7 cellular contexts compared by ENCODE assay signal in genomic region chr17:50094243-50094752, GRCh38. TPM values are rescaled to one million over a fixed set of nuclear protein-coding genes. Genes with fewer than 3 reads are reported as not detected.
DNase-seq lines count a peak whose midpoint lies in the region; ATAC-seq and TF ChIP-seq lines count a peak whose summit lies in the region.

No MANE protein-coding gene starts in this region.

- H4K20me1 ChIP-seq in KMS-11 (ENCODE audit: insufficient read depth) (no peaks in the 10 kb centered on the region), PC-9 (ENCODE audit: insufficient read depth) (peaks cover 21% of the 10 kb centered on the region), fibroblast of lung (ENCODE audit: control insufficient read depth, extremely low read depth, insufficient read depth, low read length) (no peaks in the 10 kb centered on the region)

- H3K27ac ChIP-seq in KMS-11 (no peak overlapping the region), PC-9 (peak overlapping the region; percentile 12; the same call in 1 of the 2 replicates), fibroblast of lung (ENCODE audit: insufficient read depth, low read length) (no peak overlapping the region)

- H2AFZ ChIP-seq in KMS-11 (ENCODE audit: low read depth) = peak overlapping the region; percentile 92
- peak overlapping the region; percentile 64 for H2AFZ ChIP-seq in PC-9
- H2AFZ ChIP-seq in fibroblast of lung (ENCODE audit: low read length) = peak overlapping the region; percentile 80

- TF ChIP-seq CTCF in KMS-11 (conservative IDR thresholded peaks at IDR 0.05; ENCODE audit: low read depth, low read length) = peak; percentile 97
- TF ChIP-seq CTCF in PC-9 (conservative IDR thresholded peaks at IDR 0.05) = peak; percentile 95
- peak; percentile 67 to 73 for TF ChIP-seq CTCF in fibroblast of lung (conservative IDR thresholded peaks at IDR 0.05 in 1 of 2, IDR thresholded peaks at IDR 0.05 in 1 of 2; ENCODE audit: low read depth in 1 of 2, low read length in 2 of 2)

- H3K27ac Mint-ChIP-seq in naive B cell = peak overlapping the region in 5 of 6 donors; percentile 77 to 98 (median 86)

- H3K9me2 ChIP-seq in PC-9 (ENCODE audit: insufficient read depth) = no peaks in the 10 kb centered on the region

- H3K4me1 ChIP-seq in KMS-11 (ENCODE audit: low read depth, poor library complexity, severe bottlenecking) (peaks cover 16% of the 10 kb centered on the region), PC-9 (replicated peaks; ENCODE audit: insufficient read depth) (peaks cover 14% of the 10 kb centered on the region), fibroblast of lung (ENCODE audit: control insufficient read depth, extremely low read depth, insufficient read depth, low read length) (peaks cover 14% of the 10 kb centered on the region)

- H3K4me2 ChIP-seq in KMS-11 = peak overlapping the region; percentile 83
- peak overlapping the region; percentile 94 for H3K4me2 ChIP-seq in PC-9
- peak overlapping the region; percentile 94 for H3K4me2 ChIP-seq in fibroblast of lung (ENCODE audit: extremely low read depth, insufficient read depth, low read length)

- H3K4me1 Mint-ChIP-seq in naive B cell = peaks cover 32 to 37% (median 34%) of the 10 kb centered on the region in 3 donors

- H3K4me3 Mint-ChIP-seq in naive B cell = peak overlapping the region; percentile 84 to 100 (median 99)

- CTCF ChIA-PET in PC-9 (lab: Charles Lee) = interaction anchor here (0.6 to 1.6 kb wide), 10 partner anchors 14 to 1305 kb away, joined by 3 to 22 read pairs (median 4); partner anchors contain the start of gene ITGA3

- peak overlapping the region; percentile 30 for H3K4me3 ChIP-seq in KMS-11 (IDR thresholded peaks at IDR 0.05; ENCODE audit: insufficient read depth, low read depth, low read length)
- H3K4me3 ChIP-seq in PC-9 = peak overlapping the region; percentile 88
- H3K4me3 ChIP-seq in fibroblast of lung (replicated peaks in 1 of 4; ENCODE audit: control extremely low read depth in 1 of 4, insufficient read depth in 1 of 4, low read depth in 3 of 4, low read length in 4 of 4) = peak overlapping the region; percentile 47 to 94 (median 82)

- peaks cover 4% of the 10 kb centered on the region; the same call in 1 of the 2 replicates for H3K79me2 ChIP-seq in KMS-11 (ENCODE audit: insufficient read depth, low read depth)
- peaks cover 6% of the 10 kb centered on the region; the same call in 1 of the 2 replicates for H3K79me2 ChIP-seq in PC-9 (ENCODE audit: low read depth)
- H3K79me2 ChIP-seq in fibroblast of lung (ENCODE audit: control insufficient read depth, insufficient read depth, low read length) = no peaks in the 10 kb centered on the region

- BruUV-seq in PC-9 (replicated peaks; lab: Mats Ljungman, UMichigan) = no TSS peak

- no peaks in the 10 kb centered on the region for H3K9me3 Mint-ChIP-seq in naive B cell

- peaks cover 55% of the 10 kb centered on the region for H3F3A ChIP-seq in PC-9 (ENCODE audit: insufficient read depth, low read depth)

- intact Hi-C loops in PC-9 (cut with micrococcal nuclease; ENCODE audit: unreplicated experiment) = loop anchor here (1.0 to 10.0 kb wide), 6 partner anchors 39 to 381 kb away; partner anchors contain the start of gene RSAD1

- H3K9ac ChIP-seq in KMS-11 (no peak overlapping the region), fibroblast of lung (ENCODE audit: insufficient read depth, low read length) (no peak overlapping the region)

- peaks cover 0 to 21% (median 8%) of the 10 kb centered on the region in 3 donors for H3K27me3 Mint-ChIP-seq in naive B cell

- H3K27me3 ChIP-seq in KMS-11 (ENCODE audit: insufficient read depth, low read depth) (peaks cover 17% of the 10 kb centered on the region), PC-9 (ENCODE audit: insufficient read depth, low read depth) (no peaks in the 10 kb centered on the region), fibroblast of lung (ENCODE audit: control insufficient read depth, insufficient read depth, low read length) (no peaks in the 10 kb centered on the region)

- peaks cover 0 to 10% of the 10 kb centered on the region in 2 donors for H3K36me3 Mint-ChIP-seq in naive B cell

- H3K9me3 ChIP-seq in PC-9 (ENCODE audit: insufficient read depth, low read depth) (no peaks in the 10 kb centered on the region), fibroblast of lung (ENCODE audit: control insufficient read depth, insufficient read depth, low read depth, low read length) (no peaks in the 10 kb centered on the region)

- ATAC-seq in GM18498 (IDR thresholded peaks at IDR 0.05; ENCODE audit: unreplicated experiment) (peak; percentile 41), naive B cell (ENCODE audit: low read depth in 2 of 2) (peak; percentile 44)

- H3K36me3 ChIP-seq in KMS-11 (ENCODE audit: insufficient read depth) = no peaks in the 10 kb centered on the region
- peaks cover 9% of the 10 kb centered on the region for H3K36me3 ChIP-seq in PC-9 (ENCODE audit: low read depth)
- H3K36me3 ChIP-seq in fibroblast of lung (ENCODE audit: control insufficient read depth, insufficient read depth, low read length) = peaks cover 13% of the 10 kb centered on the region

- DNase-seq in PC-9 = peak; percentile 77 to 87
- peak; percentile 79 for DNase-seq in activated T-helper 1 cell treated with Interleukin-2 at 50 U/mL for 16 hours (ENCODE audit: low read depth)
- DNase-seq in fibroblast of lung (ENCODE audit: low read depth in 2 of 2) = peak; percentile 74 to 87
- peak; percentile 78 for DNase-seq in naive B cell
- DNase-seq in stimulated activated CD8-positive, alpha-beta memory T cell treated with anti-CD3 and anti-CD28 coated beads, Interleukin-7, amount 100 ng/mL, for 48 hours (ENCODE audit: extremely low read depth in 1 of 2, low read depth in 1 of 2) = peak; percentile 61 to 80

- POLR2A ChIA-PET in PC-9 (lab: Charles Lee; ENCODE audit: unreplicated experiment) = interaction anchor here (0.6 kb wide), 1 partner anchor 181 kb away, joined by 7 read pairs; no protein-coding TSS in a partner anchor

RNA-seq across cellular contexts. Expression of gene PDK2, which starts 0.9 kb away (rescaled TPM):
- 38.6 and 58.7 TPM in 2 replicates for total RNA-seq in PC-9 (2021)
- 19.2 and 19.3 TPM in 2 replicates for total RNA-seq in fibroblast of lung
- 41.0 and 44.6 TPM in 2 replicates for polyA plus RNA-seq in fibroblast of lung
- 27.6 and 28.3 TPM in 2 replicates for polyA plus RNA-seq in fibroblast of lung (2012)
- polyA minus RNA-seq in fibroblast of lung (ENCODE audit: low replicate concordance) = 178 and 230 TPM in 2 replicates
- polyA plus RNA-seq in naive B cell (ENCODE audit: low read depth in 6 of 6) = 10 to 100 TPM; 33.4 to 49.6 (median 40.3) TPM

RNA-seq across cellular contexts. Expression of gene SAMD14, which starts 35.7 kb away (rescaled TPM):
- total RNA-seq in PC-9 (2021) (0.17 and 0.73 TPM in 2 replicates), fibroblast of lung (2.1 and 2.3 TPM in 2 replicates)
- polyA plus RNA-seq in fibroblast of lung (1.4 and 3.8 TPM in 2 replicates), naive B cell (ENCODE audit: low read depth in 6 of 6) (under 1 TPM in 2 of 6 donors, not detected in 4; 0.11 to 0.31 TPM)
- 6.5 and 13.5 TPM in 2 replicates for polyA plus RNA-seq in fibroblast of lung (2012)
- polyA minus RNA-seq in fibroblast of lung (ENCODE audit: low replicate concordance) = 2.1 and 14.8 TPM in 2 replicates

RNA-seq across cellular contexts. Expression of gene ITGA3, which starts 38.4 kb away (rescaled TPM):
- 291 and 327 TPM in 2 replicates for total RNA-seq in PC-9 (2021)
- total RNA-seq in fibroblast of lung = 89.1 and 269 TPM in 2 replicates
- polyA plus RNA-seq in fibroblast of lung = 67.3 and 76.6 TPM in 2 replicates
- 120 and 129 TPM in 2 replicates for polyA plus RNA-seq in fibroblast of lung (2012)
- 307 and 449 TPM in 2 replicates for polyA minus RNA-seq in fibroblast of lung (ENCODE audit: low replicate concordance)
- 1 to 10 TPM in 1 of 6 donors, under 1 TPM in 4, not detected in 1; 0.29 to 1.4 (median 0.62) TPM for polyA plus RNA-seq in naive B cell (ENCODE audit: low read depth in 6 of 6)

RNA-seq across cellular contexts. Expression of gene PPP1R9B, which starts 56.2 kb away (rescaled TPM):
- 34.0 and 35.8 TPM in 2 replicates for total RNA-seq in PC-9 (2021)
- 41.5 and 45.5 TPM in 2 replicates for total RNA-seq in fibroblast of lung
- polyA plus RNA-seq in fibroblast of lung = 22.1 and 26.0 TPM in 2 replicates
- polyA plus RNA-seq in fibroblast of lung (2012) = 37.9 and 40.6 TPM in 2 replicates
- polyA minus RNA-seq in fibroblast of lung (ENCODE audit: low replicate concordance) = 25.3 and 28.3 TPM in 2 replicates
- 1 to 10 TPM in 5 of 6 donors, under 1 TPM in 1; 0.55 to 3.5 (median 2.3) TPM for polyA plus RNA-seq in naive B cell (ENCODE audit: low read depth in 6 of 6)

Comparison
In these comparisons a context has a peak if more than half of its experiments do, and no peak if none do; other contexts are left out.
1. H3K4me3 ChIP-seq: peak in every context shown above with its lines; median percentile 88 in PC-9; 82 in fibroblast of lung; 30 in KMS-11.